In the genomic region with DNA sequence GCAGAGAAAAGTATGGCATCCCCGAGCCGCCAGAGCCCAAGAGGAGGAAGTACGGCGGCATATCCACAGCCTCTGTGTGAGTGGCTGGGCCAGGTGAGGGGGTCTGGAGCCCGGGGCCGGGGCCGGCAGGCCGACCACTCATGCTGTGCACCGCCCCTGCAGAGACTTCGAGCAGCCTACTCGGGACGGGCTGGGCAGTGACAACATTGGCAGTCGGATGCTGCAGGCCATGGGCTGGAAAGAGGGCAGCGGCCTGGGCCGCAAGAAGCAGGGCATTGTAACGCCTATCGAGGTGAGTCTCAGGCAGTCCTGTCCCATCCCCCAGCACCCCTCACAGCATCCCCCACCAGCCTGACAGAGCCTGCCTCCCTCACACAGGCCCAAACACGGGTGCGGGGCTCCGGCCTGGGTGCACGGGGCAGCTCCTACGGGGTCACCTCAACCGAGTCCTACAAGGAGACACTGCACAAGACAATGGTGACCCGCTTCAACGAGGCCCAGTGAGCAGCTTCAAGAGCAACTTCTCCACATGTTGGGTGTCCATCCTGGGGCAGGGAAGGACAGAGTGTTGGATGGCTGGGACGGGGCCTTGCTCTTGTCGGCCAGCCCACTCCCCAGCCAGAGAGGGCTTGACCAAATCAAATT, we compare ENCODE assay signal across 19 cellular contexts. TPM values are rescaled to one million over a fixed set of nuclear protein-coding genes. Genes with fewer than 3 reads are reported as not detected.
DNase-seq lines count a peak whose midpoint lies in the region; ATAC-seq, FAIRE-seq and TF ChIP-seq lines count a peak whose summit lies in the region.
"Had no signal": no experiment of that assay in that cellular context is flagged by ENCODE, and none has a peak within 500 bp of the region (broad histone marks: within the 10 kb centered on the region; RNA-seq: fewer than 3 reads in every experiment).

No MANE protein-coding gene starts in this region.

- in situ Hi-C loops in K562 (cut with MboI), result no loop called here

- H3K27me3 Mint-ChIP-seq in Calu3 (ENCODE audit: unreplicated experiment) (no peaks in the 10 kb centered on the region), nephron progenitor cell (ENCODE audit: low read depth, poor library complexity) (peaks cover 3% of the 10 kb centered on the region)
- H3K27me3 Mint-ChIP-seq in activated T-cell treated with anti-CD3 and anti-CD28 coated beads, Interleukin-2, amount 50 U/mL, for 4 hours (ENCODE audit: low read depth), result no peaks in the 10 kb centered on the region
- H3K27me3 Mint-ChIP-seq in CD8-positive, alpha-beta memory T cell, result peaks cover 0 to 3% of the 10 kb centered on the region in 2 donors

- TSS peak; percentile 71 for BruUV-seq in A673 (replicated peaks; lab: Mats Ljungman, UMichigan)
- BruUV-seq in Calu3 (replicated peaks; lab: Mats Ljungman, UMichigan), result TSS peak; percentile 51
- BruUV-seq in K562 (replicated peaks; lab: Mats Ljungman, UMichigan), result TSS peak; percentile 72

- no peak overlapping the region for H2AFZ ChIP-seq in K562 (ENCODE audit: low read depth, low read length)

- no peak for TF ChIP-seq RAD21 in K562 (CRISPR knock-in tag; conservative IDR thresholded peaks at IDR 0.05 in 1 of 2, IDR thresholded peaks at IDR 0.05 in 1 of 2)

- H3K36me3 ChIP-seq in A673 (ENCODE audit: insufficient read depth, low read length, poor library complexity, severe bottlenecking) (peaks cover 26% of the 10 kb centered on the region), K562 (ENCODE audit: control insufficient read depth, insufficient read depth, low read length) (peaks cover 48% of the 10 kb centered on the region; the same call in 2 of the 3 replicates)
- H3K36me3 ChIP-seq in CD8-positive, alpha-beta memory T cell (ENCODE audit: insufficient read depth, low read length), result no peaks in the 10 kb centered on the region

- no peaks in the 10 kb centered on the region for H4K20me1 ChIP-seq in K562 (replicated peaks; ENCODE audit: control insufficient read depth, insufficient read depth, low read length)

- TF ChIP-seq CTCF in A673 (conservative IDR thresholded peaks at IDR 0.05; ENCODE audit: low read depth, low read length), result no peak
- no peak for TF ChIP-seq CTCF in Calu3 (IDR thresholded peaks at IDR 0.05; ENCODE audit: unreplicated experiment)
- TF ChIP-seq CTCF in K562 (IDR thresholded peaks at IDR 0.05 in 2 of 3, conservative IDR thresholded peaks at IDR 0.05 in 1 of 3; ENCODE audit: insufficient read depth in 2 of 3, low read depth in 1 of 3, low read length in 3 of 3), result no peak
- no peak for TF ChIP-seq CTCF in nephron progenitor cell (IDR thresholded peaks at IDR 0.05)

- CTCF ChIA-PET in A673 (lab: Charles Lee) (no interaction called here), Calu3 (lab: Charles Lee) (no interaction called here), K562 (lab: Yijun Ruan, JAX; ENCODE audit: low intra/inter-chr PET ratio) (no interaction called here)
- CTCF ChIA-PET in CD8-positive, alpha-beta memory T cell (lab: Charles Lee), result interaction anchor here (0.7 kb wide), 1 partner anchor 337 kb away, joined by 3 read pairs; no protein-coding TSS in a partner anchor

- no peaks in the 10 kb centered on the region; the same call in 2 of the 3 replicates for H3K79me2 ChIP-seq in K562 (ENCODE audit: control insufficient read depth, insufficient read depth, low read length)

- H3K36me3 Mint-ChIP-seq in Calu3 (ENCODE audit: insufficient read depth, unreplicated experiment) (peaks cover 36% of the 10 kb centered on the region), nephron progenitor cell (ENCODE audit: low read depth) (peaks cover 18% of the 10 kb centered on the region)
- peaks cover 4% of the 10 kb centered on the region for H3K36me3 Mint-ChIP-seq in activated T-cell treated with anti-CD3 and anti-CD28 coated beads, Interleukin-2, amount 50 U/mL, for 4 hours (ENCODE audit: insufficient read depth)
- peaks cover 0 to 47% (median 0%) of the 10 kb centered on the region in 3 donors for H3K36me3 Mint-ChIP-seq in CD8-positive, alpha-beta memory T cell

- H3K4me3 ChIP-seq in A673 (ENCODE audit: low read depth, low read length, poor library complexity, severe bottlenecking) (no peak overlapping the region), K562 (no peak overlapping the region)
- no peak overlapping the region for H3K4me3 ChIP-seq in CD8-positive, alpha-beta memory T cell (ENCODE audit: low read length)
- H3K4me3 ChIP-seq: Peyer's patch had no signal

- no peak for ATAC-seq in K562
- no peak for ATAC-seq in activated T-cell treated with anti-CD3 and anti-CD28 coated beads, Interleukin-2, amount 50 U/mL, for 4 hours

- H3K9me3 Mint-ChIP-seq in Calu3 (ENCODE audit: low read depth, unreplicated experiment), result no peaks in the 10 kb centered on the region
- peaks cover 21% of the 10 kb centered on the region for H3K9me3 Mint-ChIP-seq in nephron progenitor cell
- no peaks in the 10 kb centered on the region for H3K9me3 Mint-ChIP-seq in activated T-cell treated with anti-CD3 and anti-CD28 coated beads, Interleukin-2, amount 50 U/mL, for 4 hours
- no peaks in the 10 kb centered on the region for H3K9me3 Mint-ChIP-seq in CD8-positive, alpha-beta memory T cell
- H3K9me3 Mint-ChIP-seq: HFFc6 had no signal

- TF ChIP-seq EP300 in K562 (IDR thresholded peaks at IDR 0.05; ENCODE audit: low read length), result no peak

- H3K9me1 ChIP-seq in K562 (ENCODE audit: control insufficient read depth, insufficient read depth, low read length), result no peaks in the 10 kb centered on the region

- H3K27me3 ChIP-seq in A673 (replicated peaks; ENCODE audit: insufficient read depth, low read depth, low read length, poor library complexity) (no peaks in the 10 kb centered on the region), K562 (ENCODE audit: control insufficient read depth in 2 of 2, insufficient read depth in 2 of 2, low read length in 2 of 2) (no peaks in the 10 kb centered on the region)
- no peaks in the 10 kb centered on the region for H3K27me3 ChIP-seq in CD8-positive, alpha-beta memory T cell (ENCODE audit: insufficient read depth, low read length, poor library complexity, severe bottlenecking)
- H3K27me3 ChIP-seq: Peyer's patch had no signal

- no peak overlapping the region for H3K4me2 ChIP-seq in K562 (ENCODE audit: insufficient read depth, low read length)

- H3K27ac ChIP-seq in A673 (ENCODE audit: low read depth, low read length, poor library complexity, severe bottlenecking) (no peak overlapping the region), K562 (ENCODE audit: extremely low read depth, low read depth, low read length) (no peak overlapping the region)
- H3K27ac ChIP-seq in CD8-positive, alpha-beta memory T cell (ENCODE audit: low read depth, low read length), result no peak overlapping the region
- H3K27ac ChIP-seq: Peyer's patch had no signal

- no peaks in the 10 kb centered on the region for H3K4me1 ChIP-seq in A673 (ENCODE audit: insufficient read depth, low read length, poor library complexity, severe bottlenecking)
- H3K4me1 ChIP-seq in K562 (replicated peaks in 1 of 2; ENCODE audit: control insufficient read depth in 2 of 2, insufficient read depth in 2 of 2, low read length in 2 of 2), result peaks cover 0 to 14% of the 10 kb centered on the region in 2 experiments; a peak in 2 of 5 replicates
- no peaks in the 10 kb centered on the region for H3K4me1 ChIP-seq in CD8-positive, alpha-beta memory T cell (ENCODE audit: insufficient read depth, low read length)
- H3K4me1 ChIP-seq: Peyer's patch had no signal

- POLR2A ChIA-PET in A673 (lab: Charles Lee; ENCODE audit: low non-redundant PET) (no interaction called here), K562 (lab: Yijun Ruan, JAX) (interaction anchor here (0.6 kb wide), 1 partner anchor 311 kb away, joined by 3 read pairs; no protein-coding TSS in a partner anchor)
- POLR2A ChIA-PET in CD8-positive, alpha-beta memory T cell (lab: Charles Lee), result no interaction called here

- no peak for FAIRE-seq in K562 (lab: Jason Lieb, UNC)
- FAIRE-seq: H54 had no signal

- peak overlapping the region in 1 of 2 experiments; percentile 52; a peak in 1 of 4 replicates for H3K9ac ChIP-seq in K562 (ENCODE audit: insufficient read depth in 1 of 2, low read depth in 2 of 2, low read length in 2 of 2)

- H3K27ac Mint-ChIP-seq in Calu3 (ENCODE audit: unreplicated experiment), result no peak overlapping the region
- peak overlapping the region; percentile 42 for H3K27ac Mint-ChIP-seq in nephron progenitor cell
- H3K27ac Mint-ChIP-seq in CD8-positive, alpha-beta memory T cell, result peak overlapping the region in 1 of 8 donors; percentile 89
- H3K27ac Mint-ChIP-seq: HFFc6 had no signal

- DNase-seq in A673 (ENCODE audit: low spot score) (no peak), Calu3 (no peak), K562 (ENCODE audit: extremely low read depth in 1 of 4, low spot score in 3 of 4) (no peak), nephron progenitor cell (no peak), RKO (ENCODE audit: low spot score) (no peak)
- DNase-seq in activated T-cell treated with anti-CD3 and anti-CD28 coated beads, Interleukin-2, amount 50 U/mL, for 4 hours, result no peak
- no peak for DNase-seq in CD8-positive, alpha-beta memory T cell
- DNase-seq: ACHN, C1 segment of cervical spinal cord, DMS 273 treated with DMSO at 0.1 percent for 48 hours, DND-41, HFFc6, KG1, NCI-H1417 treated with DMSO at 0.1 percent for 48 hours, NCI-H345, NCI-H526, Peyer's patch, Right ventricle myocardium superior had no signal

- H3K4me1 Mint-ChIP-seq in Calu3 (ENCODE audit: low read depth, unreplicated experiment), result no peaks in the 10 kb centered on the region
- no peaks in the 10 kb centered on the region for H3K4me1 Mint-ChIP-seq in nephron progenitor cell
- H3K4me1 Mint-ChIP-seq in activated T-cell treated with anti-CD3 and anti-CD28 coated beads, Interleukin-2, amount 50 U/mL, for 4 hours (ENCODE audit: low read depth), result peaks cover 19% of the 10 kb centered on the region
- H3K4me1 Mint-ChIP-seq in CD8-positive, alpha-beta memory T cell, result peaks cover 6 to 10% (median 9%) of the 10 kb centered on the region in 3 donors

- intact Hi-C loops in A673 (cut with micrococcal nuclease; ENCODE audit: unreplicated experiment) (no loop called here), Calu3 (cut with micrococcal nuclease; ENCODE audit: unreplicated experiment) (no loop called here), K562 (cut with micrococcal nuclease) (no loop called here)

- H3K4me3 Mint-ChIP-seq in Calu3 (ENCODE audit: low read depth, unreplicated experiment) (no peak overlapping the region), nephron progenitor cell (no peak overlapping the region)
- H3K4me3 Mint-ChIP-seq in activated T-cell treated with anti-CD3 and anti-CD28 coated beads, Interleukin-2, amount 50 U/mL, for 4 hours, result no peak overlapping the region
- H3K4me3 Mint-ChIP-seq in CD8-positive, alpha-beta memory T cell, result no peak overlapping the region
- H3K4me3 Mint-ChIP-seq: HFFc6 had no signal

- 96% methylated on average over 18 of the region's 27 CpGs for WGBS in K562 (ENCODE audit: insufficient coverage, low coverage, missing lambda C conversion rate)

- TF ChIP-seq POLR2A in K562 (conservative IDR thresholded peaks at IDR 0.05), result no peak

- H3K9me3 ChIP-seq in A673 (ENCODE audit: low read depth, low read length, poor library complexity, severe bottlenecking) (no peaks in the 10 kb centered on the region), K562 (replicated peaks; ENCODE audit: control insufficient read depth, insufficient read depth, low read depth, low read length) (no peaks in the 10 kb centered on the region)
- H3K9me3 ChIP-seq in CD8-positive, alpha-beta memory T cell (ENCODE audit: low read length), result no peaks in the 10 kb centered on the region
- H3K9me3 ChIP-seq: Peyer's patch had no signal

RNA-seq across cellular contexts. Expression of gene UBA1, which starts 7.4 kb away (rescaled TPM):
- total RNA-seq in A673 (2021) (413 and 437 TPM in 2 replicates), Calu3 (2022) (234 and 240 TPM in 2 replicates), K562 (2014; rRNA removed) (96.0 and 125 TPM in 2 replicates), K562 (2014; rRNA removed; fragmentation: Illumina TruSeq; extraction: Trizol) (28.0 and 32.5 TPM in 2 replicates), K562 (2015; rRNA removed; fragmentation: Illumina TruSeq; extraction: Trizol) (52.2 and 57.8 TPM in 2 replicates), K562 (2021) (174 TPM in 2 replicates)
- 100 and 166 TPM in 2 replicates for total RNA-seq in K562 (2011; cell fraction: chromatin; rRNA removed; ENCODE audit: low replicate concordance)
- 84.0 and 85.6 TPM in 2 replicates for total RNA-seq in K562 (2011; cell fraction: nucleolus; rRNA removed)
- total RNA-seq in K562 (2011; cell fraction: nucleoplasm; rRNA removed), result 103 and 130 TPM in 2 replicates
- polyA plus RNA-seq in K562 (2011; rRNA removed) (93.6 and 129 TPM in 2 replicates), K562 (2014; fragmentation: Illumina TruSeq; extraction: Trizol) (130 and 136 TPM in 2 replicates), K562 (2014; fragmentation: Nextera tagmentation; extraction: Ambion mirVana) (10 to 100 TPM; 32.0 to 40.1 TPM), K562 (2014; rRNA removed) (103 and 109 TPM in 2 replicates)
- 107 and 204 TPM in 2 replicates for polyA plus RNA-seq in K562 (2011; cell fraction: cytosol; rRNA removed)
- 107 and 144 TPM in 2 replicates for polyA plus RNA-seq in K562 (2011; cell fraction: nucleus; rRNA removed)
- polyA plus RNA-seq in K562 (2012), result 139 and 174 TPM in 2 replicates
- polyA minus RNA-seq in K562 (2011; rRNA and poly(A)+ RNA removed), result 91.5 and 109 TPM in 2 replicates
- polyA minus RNA-seq in K562 (2011; cell fraction: cytosol; rRNA and poly(A)+ RNA removed), result 93.2 and 101 TPM in 2 replicates
- polyA minus RNA-seq in K562 (2011; cell fraction: nucleus; rRNA and poly(A)+ RNA removed), result 27.5 and 38.9 TPM in 2 replicates
- total RNA-seq in activated T-cell treated with anti-CD3 and anti-CD28 coated beads, Interleukin-2, amount 50 U/mL, for 4 hours, result 100 to 1,000 TPM; 236 to 281 (median 254) TPM
- 100 to 1,000 TPM; 225 to 234 TPM for total RNA-seq in CD8-positive, alpha-beta memory T cell
- polyA plus RNA-seq in CD8-positive, alpha-beta memory T cell, result 178 TPM

RNA-seq across cellular contexts. Expression of gene CDK16, which starts 32.3 kb away (rescaled TPM):
- 168 and 181 TPM in 2 replicates for total RNA-seq in A673 (2021)
- total RNA-seq in Calu3 (2022), result 148 and 154 TPM in 2 replicates
- 89.8 and 211 TPM in 2 replicates for total RNA-seq in K562 (2011; cell fraction: chromatin; rRNA removed; ENCODE audit: low replicate concordance)
- 119 and 125 TPM in 2 replicates for total RNA-seq in K562 (2011; cell fraction: nucleolus; rRNA removed)
- 113 and 130 TPM in 2 replicates for total RNA-seq in K562 (2011; cell fraction: nucleoplasm; rRNA removed)
- 50.7 and 68.5 TPM in 2 replicates for total RNA-seq in K562 (2014; rRNA removed)
- total RNA-seq in K562 (2014; rRNA removed; fragmentation: Illumina TruSeq; extraction: Trizol), result 34.9 and 45.4 TPM in 2 replicates
- total RNA-seq in K562 (2015; rRNA removed; fragmentation: Illumina TruSeq; extraction: Trizol), result 57.5 and 60.7 TPM in 2 replicates
- 89.4 and 97.2 TPM in 2 replicates for total RNA-seq in K562 (2021)
- 78.1 and 104 TPM in 2 replicates for polyA plus RNA-seq in K562 (2011; rRNA removed)
- 134 and 154 TPM in 2 replicates for polyA plus RNA-seq in K562 (2011; cell fraction: cytosol; rRNA removed)
- 448 and 526 TPM in 2 replicates for polyA plus RNA-seq in K562 (2011; cell fraction: nucleus; rRNA removed)
- 84.2 and 89.4 TPM in 2 replicates for polyA plus RNA-seq in K562 (2012)
- polyA plus RNA-seq in K562 (2014; fragmentation: Illumina TruSeq; extraction: Trizol), result 86.0 and 104 TPM in 2 replicates
- 1 to 10 TPM; 3.9 to 5.4 TPM for polyA plus RNA-seq in K562 (2014; fragmentation: Nextera tagmentation; extraction: Ambion mirVana)
- 79.7 and 90.9 TPM in 2 replicates for polyA plus RNA-seq in K562 (2014; rRNA removed)
- polyA minus RNA-seq in K562 (2011; rRNA and poly(A)+ RNA removed), result 61.2 and 77.6 TPM in 2 replicates
- polyA minus RNA-seq in K562 (2011; cell fraction: cytosol; rRNA and poly(A)+ RNA removed), result 72.5 and 107 TPM in 2 replicates
- polyA minus RNA-seq in K562 (2011; cell fraction: nucleus; rRNA and poly(A)+ RNA removed), result 63.5 and 70.4 TPM in 2 replicates
- total RNA-seq in activated T-cell treated with anti-CD3 and anti-CD28 coated beads, Interleukin-2, amount 50 U/mL, for 4 hours, result 10 to 100 TPM; 45.4 to 51.4 (median 49.4) TPM
- total RNA-seq in CD8-positive, alpha-beta memory T cell, result 10 to 100 TPM; 48.2 to 49.1 TPM
- polyA plus RNA-seq in CD8-positive, alpha-beta memory T cell, result 14.5 TPM

RNA-seq across cellular contexts. Expression of gene RBM10, which starts 41.2 kb away (rescaled TPM):
- 80.9 and 85.3 TPM in 2 replicates for total RNA-seq in A673 (2021)
- 47.2 and 49.4 TPM in 2 replicates for total RNA-seq in Calu3 (2022)
- 19.7 and 48.8 TPM in 2 replicates for total RNA-seq in K562 (2011; cell fraction: chromatin; rRNA removed; ENCODE audit: low replicate concordance)
- 34.1 and 39.4 TPM in 2 replicates for total RNA-seq in K562 (2011; cell fraction: nucleolus; rRNA removed)
- total RNA-seq in K562 (2011; cell fraction: nucleoplasm; rRNA removed), result 16.6 and 23.2 TPM in 2 replicates
- total RNA-seq in K562 (2014; rRNA removed), result 46.0 and 62.7 TPM in 2 replicates
- total RNA-seq in K562 (2014; rRNA removed; fragmentation: Illumina TruSeq; extraction: Trizol), result 13.1 and 16.4 TPM in 2 replicates
- 33.1 and 35.2 TPM in 2 replicates for total RNA-seq in K562 (2015; rRNA removed; fragmentation: Illumina TruSeq; extraction: Trizol)
- 58.7 and 61.7 TPM in 2 replicates for total RNA-seq in K562 (2021)
- polyA plus RNA-seq in K562 (2011; rRNA removed), result 14.8 and 21.9 TPM in 2 replicates
- 22.9 and 36.9 TPM in 2 replicates for polyA plus RNA-seq in K562 (2011; cell fraction: cytosol; rRNA removed)
- 52.5 and 71.2 TPM in 2 replicates for polyA plus RNA-seq in K562 (2011; cell fraction: nucleus; rRNA removed)
- polyA plus RNA-seq in K562 (2012), result 40.7 and 44.4 TPM in 2 replicates
- 31.5 and 46.3 TPM in 2 replicates for polyA plus RNA-seq in K562 (2014; fragmentation: Illumina TruSeq; extraction: Trizol)
- polyA plus RNA-seq in K562 (2014; fragmentation: Nextera tagmentation; extraction: Ambion mirVana), result 1 to 10 TPM; 1.1 to 1.7 TPM
- polyA plus RNA-seq in K562 (2014; rRNA removed), result 35.6 and 37.8 TPM in 2 replicates
- 12.3 and 14.7 TPM in 2 replicates for polyA minus RNA-seq in K562 (2011; rRNA and poly(A)+ RNA removed)
- 27.4 and 41.7 TPM in 2 replicates for polyA minus RNA-seq in K562 (2011; cell fraction: cytosol; rRNA and poly(A)+ RNA removed)
- polyA minus RNA-seq in K562 (2011; cell fraction: nucleus; rRNA and poly(A)+ RNA removed), result 14.8 and 16.9 TPM in 2 replicates
- 10 to 100 TPM; 77.7 to 83.4 (median 81.4) TPM for total RNA-seq in activated T-cell treated with anti-CD3 and anti-CD28 coated beads, Interleukin-2, amount 50 U/mL, for 4 hours
- 10 to 100 TPM; 74.5 to 74.8 TPM for total RNA-seq in CD8-positive, alpha-beta memory T cell
- 37.8 TPM for polyA plus RNA-seq in CD8-positive, alpha-beta memory T cell

RNA-seq across cellular contexts. Expression of gene NDUFB11, which starts 41.7 kb away (rescaled TPM):
- total RNA-seq in A673 (2021) (137 and 141 TPM in 2 replicates), Calu3 (2022) (102 TPM in 2 replicates), K562 (2014; rRNA removed) (269 and 323 TPM in 2 replicates), K562 (2014; rRNA removed; fragmentation: Illumina TruSeq; extraction: Trizol) (66.0 and 86.8 TPM in 2 replicates), K562 (2015; rRNA removed; fragmentation: Illumina TruSeq; extraction: Trizol) (114 and 138 TPM in 2 replicates), K562 (2021) (155 and 165 TPM in 2 replicates)
- 11.5 and 28.0 TPM in 2 replicates for total RNA-seq in K562 (2011; cell fraction: chromatin; rRNA removed; ENCODE audit: low replicate concordance)
- total RNA-seq in K562 (2011; cell fraction: nucleolus; rRNA removed), result 97.4 and 105 TPM in 2 replicates
- 50.7 and 57.9 TPM in 2 replicates for total RNA-seq in K562 (2011; cell fraction: nucleoplasm; rRNA removed)
- polyA plus RNA-seq in K562 (2011; rRNA removed) (67.4 and 95.1 TPM in 2 replicates), K562 (2014; fragmentation: Illumina TruSeq; extraction: Trizol) (71.5 and 114 TPM in 2 replicates), K562 (2014; fragmentation: Nextera tagmentation; extraction: Ambion mirVana) (10 to 100 TPM; 20.9 to 48.3 TPM), K562 (2014; rRNA removed) (176 and 220 TPM in 2 replicates)
- 123 and 167 TPM in 2 replicates for polyA plus RNA-seq in K562 (2011; cell fraction: cytosol; rRNA removed)
- polyA plus RNA-seq in K562 (2011; cell fraction: nucleus; rRNA removed), result 43.4 and 47.8 TPM in 2 replicates
- polyA plus RNA-seq in K562 (2012), result 134 and 148 TPM in 2 replicates
- 57.2 and 61.3 TPM in 2 replicates for polyA minus RNA-seq in K562 (2011; rRNA and poly(A)+ RNA removed)
- polyA minus RNA-seq in K562 (2011; cell fraction: cytosol; rRNA and poly(A)+ RNA removed), result 44.3 and 47.8 TPM in 2 replicates
- polyA minus RNA-seq in K562 (2011; cell fraction: nucleus; rRNA and poly(A)+ RNA removed), result 10.2 and 18.4 TPM in 2 replicates
- 100 to 1,000 TPM in 2 of 3 donors, 10 to 100 TPM in 1; 95.3 to 103 (median 100) TPM for total RNA-seq in activated T-cell treated with anti-CD3 and anti-CD28 coated beads, Interleukin-2, amount 50 U/mL, for 4 hours
- total RNA-seq in CD8-positive, alpha-beta memory T cell, result 10 to 100 TPM; 93.5 to 95.0 TPM
- polyA plus RNA-seq in CD8-positive, alpha-beta memory T cell, result 169 TPM

RNA-seq across cellular contexts. Expression of gene USP11, which starts 46.6 kb away (rescaled TPM):
- 122 and 134 TPM in 2 replicates for total RNA-seq in A673 (2021)
- total RNA-seq in Calu3 (2022), result 72.0 and 84.2 TPM in 2 replicates
- total RNA-seq in K562 (2011; cell fraction: chromatin; rRNA removed; ENCODE audit: low replicate concordance), result 40.9 and 111 TPM in 2 replicates
- 39.0 and 45.0 TPM in 2 replicates for total RNA-seq in K562 (2011; cell fraction: nucleolus; rRNA removed)
- total RNA-seq in K562 (2011; cell fraction: nucleoplasm; rRNA removed), result 38.4 and 40.7 TPM in 2 replicates
- total RNA-seq in K562 (2014; rRNA removed), result 13.8 and 15.1 TPM in 2 replicates
- 8.4 and 9.0 TPM in 2 replicates for total RNA-seq in K562 (2014; rRNA removed; fragmentation: Illumina TruSeq; extraction: Trizol)
- 11.7 and 11.9 TPM in 2 replicates for total RNA-seq in K562 (2015; rRNA removed; fragmentation: Illumina TruSeq; extraction: Trizol)
- 27.4 and 29.0 TPM in 2 replicates for total RNA-seq in K562 (2021)
- 9.2 and 20.7 TPM in 2 replicates for polyA plus RNA-seq in K562 (2011; rRNA removed)
- 7.9 and 11.2 TPM in 2 replicates for polyA plus RNA-seq in K562 (2011; cell fraction: cytosol; rRNA removed)
- polyA plus RNA-seq in K562 (2011; cell fraction: nucleus; rRNA removed), result 62.9 and 72.4 TPM in 2 replicates
- 32.1 and 37.3 TPM in 2 replicates for polyA plus RNA-seq in K562 (2012)
- 18.4 and 21.3 TPM in 2 replicates for polyA plus RNA-seq in K562 (2014; fragmentation: Illumina TruSeq; extraction: Trizol)
- polyA plus RNA-seq in K562 (2014; fragmentation: Nextera tagmentation; extraction: Ambion mirVana), result 1 to 10 TPM; 2.5 to 5.0 TPM
- 10.1 and 12.1 TPM in 2 replicates for polyA plus RNA-seq in K562 (2014; rRNA removed)
- 26.8 and 31.8 TPM in 2 replicates for polyA minus RNA-seq in K562 (2011; rRNA and poly(A)+ RNA removed)
- polyA minus RNA-seq in K562 (2011; cell fraction: cytosol; rRNA and poly(A)+ RNA removed), result 22.3 and 32.7 TPM in 2 replicates
- 24.2 and 33.0 TPM in 2 replicates for polyA minus RNA-seq in K562 (2011; cell fraction: nucleus; rRNA and poly(A)+ RNA removed)
- total RNA-seq in activated T-cell treated with anti-CD3 and anti-CD28 coated beads, Interleukin-2, amount 50 U/mL, for 4 hours, result 10 to 100 TPM; 13.5 to 18.8 (median 16.0) TPM
- total RNA-seq in CD8-positive, alpha-beta memory T cell, result 10 to 100 TPM; 34.0 to 41.7 TPM
- polyA plus RNA-seq in CD8-positive, alpha-beta memory T cell, result 121 TPM
